In genomic region chr11:47176328-47177228, GRCh38 we compare ENCODE assay signal across 1 cellular context.
TF ChIP-seq lines count a peak whose summit lies in the region.

ARFGAP2 (minus strand) TSS chr11:47176879; CDS start chr11:47176853, 26 bp downstream.

TF ChIP-seq in HepG2, 621 proteins besides CTCF, POLR2A, EP300 and RAD21 (continued from another document and continues in another):
- TF ChIP-seq KDM2A (CRISPR knock-in tag; IDR thresholded peaks at IDR 0.05; ENCODE audit: borderline replicate concordance, low read depth) (peak; percentile 100), ZGPAT (CRISPR knock-in tag; IDR thresholded peaks at IDR 0.05) (peak; percentile 59; the same call in 1 of the 2 replicates), NFE2L2 (IDR thresholded peaks at IDR 0.05; ENCODE audit: low read length) (no peak), GTF2F1 (IDR thresholded peaks at IDR 0.05; ENCODE audit: low read length) (no peak), ZNF276 (CRISPR knock-in tag; IDR thresholded peaks at IDR 0.05; ENCODE audit: low read depth) (0 out of 2 replicates have a peak, but pooled peaks have one; percentile 42), ZKSCAN1 (IDR thresholded peaks at IDR 0.05; ENCODE audit: low read length) (no peak), KLF12 (CRISPR knock-in tag; IDR thresholded peaks at IDR 0.05; ENCODE audit: borderline replicate concordance) (0 out of 2 replicates have a peak, but pooled peaks have one; percentile 42), NCOA2 (CRISPR knock-in tag; IDR thresholded peaks at IDR 0.05) (no peak), ZNF383 (CRISPR knock-in tag; IDR thresholded peaks at IDR 0.05; ENCODE audit: borderline replicate concordance) (peak; percentile 67; the same call in 1 of the 2 replicates), NFIB (CRISPR knock-in tag; IDR thresholded peaks at IDR 0.05; ENCODE audit: borderline replicate concordance) (no peak), GABPB1 (CRISPR knock-in tag; IDR thresholded peaks at IDR 0.05) (peak; percentile 75), ELK4 (CRISPR knock-in tag; IDR thresholded peaks at IDR 0.05; ENCODE audit: borderline replicate concordance) (no peak), MED13 (CRISPR knock-in tag; IDR thresholded peaks at IDR 0.05) (peak; percentile 70; the same call in 1 of the 2 replicates), ZHX2 (IDR thresholded peaks at IDR 0.05; ENCODE audit: low read depth) (peak; percentile 68), ZHX2 (CRISPR knock-in tag; IDR thresholded peaks at IDR 0.05; ENCODE audit: borderline replicate concordance) (no peak; the same call in 1 of the 2 replicates), CENPX (CRISPR knock-in tag; IDR thresholded peaks at IDR 0.05) (no peak), ATF1 (CRISPR knock-in tag; IDR thresholded peaks at IDR 0.05) (peak; percentile 74), ZNF709 (CRISPR knock-in tag; IDR thresholded peaks at IDR 0.05) (no peak), GMEB2 (CRISPR knock-in tag; IDR thresholded peaks at IDR 0.05; ENCODE audit: low read depth) (no peak; the same call in 1 of the 2 replicates), SP2 (CRISPR knock-in tag; IDR thresholded peaks at IDR 0.05) (peak; percentile 88), SYNCRIP (IDR thresholded peaks at IDR 0.05; ENCODE audit: insufficient read depth, low read depth, low read length) (no peak), ZSCAN22 (CRISPR knock-in tag; IDR thresholded peaks at IDR 0.05) (peak; percentile 30; the same call in 1 of the 2 replicates), ZNF543 (CRISPR knock-in tag; IDR thresholded peaks at IDR 0.05) (peak; percentile 12; the same call in 1 of the 2 replicates), ZNF878 (CRISPR knock-in tag; IDR thresholded peaks at IDR 0.05) (peak; percentile 85; the same call in 1 of the 2 replicates), GPBP1L1 (CRISPR knock-in tag; IDR thresholded peaks at IDR 0.05) (no peak), SUZ12 (IDR thresholded peaks at IDR 0.05; ENCODE audit: low read depth, low read length) (no peak), ETV5 (CRISPR knock-in tag; IDR thresholded peaks at IDR 0.05; ENCODE audit: borderline replicate concordance) (no peak), ZBTB34 (CRISPR knock-in tag; IDR thresholded peaks at IDR 0.05) (0 out of 2 replicates have a peak, but pooled peaks have one; percentile 2), ZNF619 (CRISPR knock-in tag; IDR thresholded peaks at IDR 0.05) (no peak), MEIS1 (CRISPR knock-in tag; IDR thresholded peaks at IDR 0.05; ENCODE audit: borderline replicate concordance) (peak; percentile 87; the same call in 1 of the 2 replicates), USF2 (IDR thresholded peaks at IDR 0.05; ENCODE audit: low read depth, low read length) (no peak), USF2 (CRISPR knock-in tag; IDR thresholded peaks at IDR 0.05; ENCODE audit: borderline replicate concordance) (no peak), HNRNPK (IDR thresholded peaks at IDR 0.05; ENCODE audit: low read depth, low read length, poor library complexity, severe bottlenecking) (peak; percentile 96), TARDBP (CRISPR knock-in tag; IDR thresholded peaks at IDR 0.05) (peak; percentile 25; the same call in 1 of the 2 replicates), RNF2 (conservative IDR thresholded peaks at IDR 0.05; ENCODE audit: low read depth) (no peak), ATF7-NPFF (CRISPR knock-in tag; IDR thresholded peaks at IDR 0.05; ENCODE audit: low read depth) (peak; percentile 56; the same call in 1 of the 2 replicates), ZFP91 (CRISPR knock-in tag; IDR thresholded peaks at IDR 0.05; ENCODE audit: borderline replicate concordance) (peak; percentile 82), CENPBD1 (CRISPR knock-in tag; IDR thresholded peaks at IDR 0.05; ENCODE audit: borderline replicate concordance, low read depth) (no peak), GLMP (CRISPR knock-in tag; IDR thresholded peaks at IDR 0.05; ENCODE audit: borderline replicate concordance) (no peak), HOXA5 (CRISPR knock-in tag; IDR thresholded peaks at IDR 0.05) (peak; percentile 66; the same call in 1 of the 2 replicates)
